Comparison of ENCODE assay signal across 16 cellular contexts in genomic region chr11:47243454-47243853, GRCh38. TPM values are rescaled to one million over a fixed set of nuclear protein-coding genes. Genes with fewer than 3 reads are reported as not detected.
A peak's percentile ranks its signal among the peaks of the same experiment; 100 is the strongest.
DNase-seq lines count a peak whose midpoint lies in the region; ATAC-seq, FAIRE-seq and TF ChIP-seq lines count a peak whose summit lies in the region.
"Had no signal": no experiment of that assay in that cellular context is flagged by ENCODE, and none has a peak within 500 bp of the region (broad histone marks: within the 10 kb centered on the region; RNA-seq: fewer than 3 reads in every experiment).

No MANE protein-coding gene starts in this region.

- WGBS in HepG2 (ENCODE audit: low lambda C conversion rate) = 30% methylated on average over 4 of the region's 4 CpGs
- WGBS in psoas muscle, 3 donors = 87 to 92% (median 92%) methylated on average over 4 of the region's 4 CpGs

- H2AFZ ChIP-seq in HepG2 (ENCODE audit: low read length) = no peak overlapping the region
- H2AFZ ChIP-seq: GM23338 had no signal

- peaks cover 0 to 28% (median 17%) of the 10 kb centered on the region in 4 donors for H3K4me1 Mint-ChIP-seq in CD4-positive, CD25-positive, alpha-beta regulatory T cell

- peaks cover 40% of the 10 kb centered on the region for H3K36me3 Mint-ChIP-seq in CD4-positive, CD25-positive, alpha-beta regulatory T cell

- H3K27ac ChIP-seq in CD4-positive, CD25-positive, alpha-beta regulatory T cell (ENCODE audit: insufficient read depth, low read length, poor library complexity, severe bottlenecking) = no peak overlapping the region
- H3K27ac ChIP-seq in HepG2 (ENCODE audit: extremely low read length, insufficient read depth, low read length) (no peak overlapping the region), psoas muscle (no peak overlapping the region)
- H3K27ac ChIP-seq: gastrocnemius medialis, KMS-11 had no signal

- no peaks in the 10 kb centered on the region for H3K27me3 ChIP-seq in CD4-positive, CD25-positive, alpha-beta regulatory T cell (ENCODE audit: control insufficient read depth, insufficient read depth, low read length)
- H3K27me3 ChIP-seq in HepG2 (ENCODE audit: control insufficient read depth in 1 of 2, insufficient read depth in 2 of 2, low read length in 2 of 2) (no peaks in the 10 kb centered on the region), psoas muscle (ENCODE audit: insufficient read depth in 3 of 3, low read length in 2 of 3) (no peaks in the 10 kb centered on the region)
- H3K27me3 ChIP-seq: BLaER1 treated with 17β-estradiol and CSF1 and Interleukin-3, amounts not matched to agents 10 nM and 100 nM; gastrocnemius medialis had no signal

- peaks cover 66% of the 10 kb centered on the region for H3K36me3 ChIP-seq in CD4-positive, CD25-positive, alpha-beta regulatory T cell (ENCODE audit: control insufficient read depth, insufficient read depth, low read length)
- H3K36me3 ChIP-seq in HepG2 (replicated peaks in 1 of 2; ENCODE audit: control insufficient read depth in 1 of 2, insufficient read depth in 2 of 2, low read length in 2 of 2) = peaks cover 19 to 44% of the 10 kb centered on the region in 2 experiments; a peak in 4 of 5 replicates
- H3K36me3 ChIP-seq in psoas muscle (ENCODE audit: insufficient read depth in 1 of 2, low read depth in 1 of 2) = peaks cover 10 to 92% of the 10 kb centered on the region in 2 donors

- H4K20me1 ChIP-seq in HepG2 (ENCODE audit: insufficient read depth, low read length) = no peaks in the 10 kb centered on the region

- peaks cover 0 to 1% (median 0%) of the 10 kb centered on the region in 7 donors for H3K9me3 Mint-ChIP-seq in CD4-positive, CD25-positive, alpha-beta regulatory T cell
- H3K9me3 Mint-ChIP-seq: GM23338, naive B cell had no signal

- CTCF ChIA-PET in HepG2 (lab: Yijun Ruan, JAX; ENCODE audit: low intra/inter-chr PET ratio, low total read pairs) = no interaction called here

- H3K27ac Mint-ChIP-seq in CD4-positive, CD25-positive, alpha-beta regulatory T cell = peak overlapping the region in 2 of 3 donors; percentile 41 to 65
- H3K27ac Mint-ChIP-seq: GM23338, naive B cell had no signal

- peaks cover 12% of the 10 kb centered on the region for H3K79me2 ChIP-seq in HepG2 (ENCODE audit: insufficient read depth, low read length)

- no peak for TF ChIP-seq RAD21 in HepG2 (CRISPR knock-in tag; IDR thresholded peaks at IDR 0.05)

- H3K4me1 ChIP-seq in CD4-positive, CD25-positive, alpha-beta regulatory T cell (ENCODE audit: control insufficient read depth, insufficient read depth, low read length, poor library complexity, severe bottlenecking) = peaks cover 12% of the 10 kb centered on the region
- H3K4me1 ChIP-seq in HepG2 (ENCODE audit: insufficient read depth, low read length) (peaks cover 40% of the 10 kb centered on the region), psoas muscle (peaks cover 9% of the 10 kb centered on the region)

- ATAC-seq in CD4-positive, CD25-positive, alpha-beta regulatory T cell (ENCODE audit: low read depth in 2 of 2) = no peak
- ATAC-seq in HepG2 = peak; percentile 55
- no peak for ATAC-seq in psoas muscle
- ATAC-seq: gastrocnemius medialis, GM23338, sciatic nerve had no signal

- POLR2A ChIA-PET in HepG2 (lab: Yijun Ruan, JAX) = interaction anchor here (0.7 to 2.8 kb wide), 6 partner anchors 12 to 59 kb away, joined by 3 to 8 read pairs (median 8); partner anchors contain the start of genes DDB2 and NR1H3

- H3K4me2 ChIP-seq in HepG2 (ENCODE audit: low read depth, low read length) = no peak overlapping the region
- H3K4me2 ChIP-seq: GM23338, KMS-11 had no signal

- no peaks in the 10 kb centered on the region for H3K9me3 ChIP-seq in CD4-positive, CD25-positive, alpha-beta regulatory T cell (ENCODE audit: control insufficient read depth in 2 of 2, low read length in 2 of 2)
- H3K9me3 ChIP-seq in HepG2 (ENCODE audit: low read length) (no peaks in the 10 kb centered on the region), psoas muscle (no peaks in the 10 kb centered on the region)
- H3K9me3 ChIP-seq: BLaER1 treated with 17β-estradiol and CSF1 and Interleukin-3, amounts not matched to agents 10 nM and 100 nM; gastrocnemius medialis had no signal

- TF ChIP-seq CTCF in HepG2 (CRISPR knock-in tag; IDR thresholded peaks at IDR 0.05) = no peak
- no peak for TF ChIP-seq CTCF in psoas muscle (IDR thresholded peaks at IDR 0.05)

- FAIRE-seq in HepG2 (lab: Jason Lieb, UNC) = no peak
- FAIRE-seq: astrocyte, islet of Langerhans had no signal

- TF ChIP-seq EP300 in HepG2 (IDR thresholded peaks at IDR 0.05; ENCODE audit: low read depth in 2 of 2, low read length in 2 of 2) (peak in 1 of 2 experiments; percentile 44; a peak in 1 of 4 replicates), HepG2 (CRISPR knock-in tag; IDR thresholded peaks at IDR 0.05; ENCODE audit: borderline replicate concordance) (no peak)

- intact Hi-C loops in HepG2 (cut with micrococcal nuclease; ENCODE audit: unreplicated experiment) (no loop called here), psoas muscle (cut with DNase I) (no loop called here)

- TF ChIP-seq POLR2A in HepG2 (IDR thresholded peaks at IDR 0.05; ENCODE audit: insufficient read depth in 1 of 2, low read depth in 2 of 2, low read length in 2 of 2) = no peak

- H3K4me3 Mint-ChIP-seq in CD4-positive, CD25-positive, alpha-beta regulatory T cell = peak overlapping the region in 1 of 4 donors; percentile 43
- H3K4me3 Mint-ChIP-seq: GM23338 had no signal

- DNase-seq in CD4-positive, CD25-positive, alpha-beta regulatory T cell = no peak
- DNase-seq in NCI-H2171 treated with DMSO at 0.1 percent for 48 hours (lab: John Stamatoyannopoulos, UW) = peak; percentile 91
- DNase-seq in HepG2 (ENCODE audit: low spot score) = peak; percentile 59
- DNase-seq in psoas muscle = no peak
- DNase-seq in epidermal melanocyte (ENCODE audit: insufficient read length, low spot score) = no peak
- no peak for DNase-seq in NOMO-1 treated with DMSO at 0.1 percent for 48 hours (lab: John Stamatoyannopoulos, UW; ENCODE audit: unreplicated experiment)
- DNase-seq: activated CD4-positive, CD25-positive, alpha-beta regulatory T cell; gastrocnemius medialis; naive B cell; NK-92 treated with Interleukin-12 subunit alpha and Interleukin-12 subunit beta, amount 100 ng/mL, for 24 hours had no signal

- H3K4me3 ChIP-seq in CD4-positive, CD25-positive, alpha-beta regulatory T cell (ENCODE audit: low read depth, low read length) = no peak overlapping the region
- H3K4me3 ChIP-seq in HepG2 (replicated peaks in 1 of 3; ENCODE audit: insufficient read depth in 1 of 3, low read depth in 2 of 3, low read length in 3 of 3) (no peak overlapping the region), psoas muscle (no peak overlapping the region)
- H3K4me3 ChIP-seq: BLaER1 treated with 17β-estradiol and CSF1 and Interleukin-3, amounts not matched to agents 10 nM and 100 nM; gastrocnemius medialis; GM23338 had no signal

- in situ Hi-C loops in HepG2 (cut with HindIII; ENCODE audit: extremely low pct_ligation_motif_present, low pct_unique_long_range_greater_than_20kb) = no loop called here

- no peaks in the 10 kb centered on the region for H3K27me3 Mint-ChIP-seq in CD4-positive, CD25-positive, alpha-beta regulatory T cell
- H3K27me3 Mint-ChIP-seq: naive B cell had no signal

- no TSS peak for BruUV-seq in HepG2 (replicated peaks; lab: Mats Ljungman, UMichigan)

- H3K9ac ChIP-seq in HepG2 (ENCODE audit: insufficient read depth, low read depth, low read length) = no peak overlapping the region
- H3K9ac ChIP-seq: KMS-11 had no signal

RNA-seq across cellular contexts. Expression of gene ACP2, which starts 5.2 kb away (rescaled TPM):
- total RNA-seq in CD4-positive, CD25-positive, alpha-beta regulatory T cell = 19.0 TPM
- polyA plus RNA-seq in CD4-positive, CD25-positive, alpha-beta regulatory T cell = 10 to 100 TPM; 16.3 to 27.7 (median 17.2) TPM
- total RNA-seq in HepG2 (2016; rRNA removed; fragmentation: Illumina TruSeq; extraction: Trizol) (7.8 and 20.2 TPM in 2 replicates), psoas muscle (10 to 100 TPM in 3 of 4 donors, 1 to 10 TPM in 1; 7.1 to 17.8 (median 15.3) TPM)
- 4.1 and 4.5 TPM in 2 replicates for total RNA-seq in HepG2 (2016; cell fraction: cytosol; rRNA removed; fragmentation: Illumina TruSeq; extraction: Trizol; ENCODE audit: low read depth)
- 6.4 and 19.4 TPM in 2 replicates for total RNA-seq in HepG2 (2016; cell fraction: insoluble cytoplasmic fraction; rRNA removed; fragmentation: Illumina TruSeq; extraction: Trizol)
- total RNA-seq in HepG2 (2016; cell fraction: membrane; rRNA removed; fragmentation: Illumina TruSeq; extraction: Trizol) = 7.4 and 7.6 TPM in 2 replicates
- 22.3 and 27.4 TPM in 2 replicates for total RNA-seq in HepG2 (2016; cell fraction: nucleus; rRNA removed; fragmentation: Illumina TruSeq; extraction: Trizol)
- polyA plus RNA-seq in HepG2 (2011; rRNA removed) (17.7 and 27.5 TPM in 2 replicates), psoas muscle (10 to 100 TPM; 13.1 to 19.0 (median 18.5) TPM)
- polyA plus RNA-seq in HepG2 (2011; cell fraction: cytosol; rRNA removed) = 11.6 and 12.5 TPM in 2 replicates
- polyA plus RNA-seq in HepG2 (2011; cell fraction: nucleus; rRNA removed) = 57.6 and 68.7 TPM in 2 replicates
- 14.7 and 15.9 TPM in 2 replicates for polyA plus RNA-seq in HepG2 (2012)
- 3.3 and 3.6 TPM in 2 replicates for polyA plus RNA-seq in HepG2 (2016; cell fraction: cytosol; fragmentation: Illumina TruSeq; extraction: Trizol; ENCODE audit: low read depth)
- 6.0 and 8.7 TPM in 2 replicates for polyA plus RNA-seq in HepG2 (2016; cell fraction: insoluble cytoplasmic fraction; fragmentation: Illumina TruSeq; extraction: Trizol; ENCODE audit: low read depth)
- polyA plus RNA-seq in HepG2 (2016; cell fraction: membrane; fragmentation: Illumina TruSeq; extraction: Trizol; ENCODE audit: low read depth) = 6.0 and 6.5 TPM in 2 replicates
- polyA plus RNA-seq in HepG2 (2016; cell fraction: nucleus; fragmentation: Illumina TruSeq; extraction: Trizol; ENCODE audit: insufficient read depth, low read depth) = 38.9 and 42.1 TPM in 2 replicates
- 55.8 and 92.1 TPM in 2 replicates for polyA minus RNA-seq in HepG2 (2011; rRNA and poly(A)+ RNA removed; ENCODE audit: low replicate concordance)
- 13.0 and 13.5 TPM in 2 replicates for polyA minus RNA-seq in HepG2 (2011; cell fraction: cytosol; rRNA and poly(A)+ RNA removed)
- 35.7 and 37.6 TPM in 2 replicates for polyA minus RNA-seq in HepG2 (2011; cell fraction: nucleus; rRNA and poly(A)+ RNA removed)

RNA-seq across cellular contexts. Expression of gene NR1H3, which starts 14.3 kb away (rescaled TPM):
- total RNA-seq in CD4-positive, CD25-positive, alpha-beta regulatory T cell = 5.7 TPM
- polyA plus RNA-seq in CD4-positive, CD25-positive, alpha-beta regulatory T cell = 10 to 100 TPM in 1 of 4 donors, 1 to 10 TPM in 3; 6.1 to 13.0 (median 9.3) TPM
- 36.5 and 41.8 TPM in 2 replicates for total RNA-seq in HepG2 (2016; rRNA removed; fragmentation: Illumina TruSeq; extraction: Trizol)
- 22.0 and 26.3 TPM in 2 replicates for total RNA-seq in HepG2 (2016; cell fraction: cytosol; rRNA removed; fragmentation: Illumina TruSeq; extraction: Trizol; ENCODE audit: low read depth)
- 41.4 and 43.5 TPM in 2 replicates for total RNA-seq in HepG2 (2016; cell fraction: insoluble cytoplasmic fraction; rRNA removed; fragmentation: Illumina TruSeq; extraction: Trizol)
- total RNA-seq in HepG2 (2016; cell fraction: membrane; rRNA removed; fragmentation: Illumina TruSeq; extraction: Trizol) = 46.0 and 47.2 TPM in 2 replicates
- total RNA-seq in HepG2 (2016; cell fraction: nucleus; rRNA removed; fragmentation: Illumina TruSeq; extraction: Trizol) = 30.2 and 30.9 TPM in 2 replicates
- 102 and 115 TPM in 2 replicates for polyA plus RNA-seq in HepG2 (2011; rRNA removed)
- polyA plus RNA-seq in HepG2 (2011; cell fraction: cytosol; rRNA removed) = 63.3 and 100 TPM in 2 replicates
- polyA plus RNA-seq in HepG2 (2011; cell fraction: nucleus; rRNA removed) = 260 and 267 TPM in 2 replicates
- 31.6 and 34.5 TPM in 2 replicates for polyA plus RNA-seq in HepG2 (2012)
- polyA plus RNA-seq in HepG2 (2016; cell fraction: cytosol; fragmentation: Illumina TruSeq; extraction: Trizol; ENCODE audit: low read depth) = 18.8 and 21.2 TPM in 2 replicates
- polyA plus RNA-seq in HepG2 (2016; cell fraction: insoluble cytoplasmic fraction; fragmentation: Illumina TruSeq; extraction: Trizol; ENCODE audit: low read depth) = 29.3 and 35.1 TPM in 2 replicates
- polyA plus RNA-seq in HepG2 (2016; cell fraction: membrane; fragmentation: Illumina TruSeq; extraction: Trizol; ENCODE audit: low read depth) = 29.5 and 32.4 TPM in 2 replicates
- polyA plus RNA-seq in HepG2 (2016; cell fraction: nucleus; fragmentation: Illumina TruSeq; extraction: Trizol; ENCODE audit: insufficient read depth, low read depth) = 72.4 and 72.5 TPM in 2 replicates
- 123 and 184 TPM in 2 replicates for polyA minus RNA-seq in HepG2 (2011; rRNA and poly(A)+ RNA removed; ENCODE audit: low replicate concordance)
- 21.1 and 25.4 TPM in 2 replicates for polyA minus RNA-seq in HepG2 (2011; cell fraction: cytosol; rRNA and poly(A)+ RNA removed)
- polyA minus RNA-seq in HepG2 (2011; cell fraction: nucleus; rRNA and poly(A)+ RNA removed) = 36.3 and 39.8 TPM in 2 replicates
- 10 to 100 TPM in 1 of 4 donors, 1 to 10 TPM in 3; 3.9 to 12.6 (median 5.2) TPM for total RNA-seq in psoas muscle
- polyA plus RNA-seq in psoas muscle = 1 to 10 TPM; 6.2 to 9.3 (median 7.6) TPM

RNA-seq across cellular contexts. Expression of gene MADD, which starts 26.5 kb away (rescaled TPM):
- total RNA-seq in CD4-positive, CD25-positive, alpha-beta regulatory T cell = 179 TPM
- 10 to 100 TPM; 17.8 to 29.2 (median 23.1) TPM for polyA plus RNA-seq in CD4-positive, CD25-positive, alpha-beta regulatory T cell
- total RNA-seq in HepG2 (2016; rRNA removed; fragmentation: Illumina TruSeq; extraction: Trizol) = 16.4 and 18.0 TPM in 2 replicates
- total RNA-seq in HepG2 (2016; cell fraction: cytosol; rRNA removed; fragmentation: Illumina TruSeq; extraction: Trizol; ENCODE audit: low read depth) = 3.6 and 4.8 TPM in 2 replicates
- 14.2 and 17.9 TPM in 2 replicates for total RNA-seq in HepG2 (2016; cell fraction: insoluble cytoplasmic fraction; rRNA removed; fragmentation: Illumina TruSeq; extraction: Trizol)
- 5.8 and 6.9 TPM in 2 replicates for total RNA-seq in HepG2 (2016; cell fraction: membrane; rRNA removed; fragmentation: Illumina TruSeq; extraction: Trizol)
- total RNA-seq in HepG2 (2016; cell fraction: nucleus; rRNA removed; fragmentation: Illumina TruSeq; extraction: Trizol) = 21.5 and 24.2 TPM in 2 replicates
- 29.2 and 30.1 TPM in 2 replicates for polyA plus RNA-seq in HepG2 (2011; rRNA removed)
- 18.0 and 18.1 TPM in 2 replicates for polyA plus RNA-seq in HepG2 (2011; cell fraction: cytosol; rRNA removed)
- 70.7 and 85.3 TPM in 2 replicates for polyA plus RNA-seq in HepG2 (2011; cell fraction: nucleus; rRNA removed)
- polyA plus RNA-seq in HepG2 (2012) = 18.8 and 27.6 TPM in 2 replicates
- polyA plus RNA-seq in HepG2 (2016; cell fraction: cytosol; fragmentation: Illumina TruSeq; extraction: Trizol; ENCODE audit: low read depth) = 0.83 and 0.84 TPM in 2 replicates
- 11.1 and 13.7 TPM in 2 replicates for polyA plus RNA-seq in HepG2 (2016; cell fraction: insoluble cytoplasmic fraction; fragmentation: Illumina TruSeq; extraction: Trizol; ENCODE audit: low read depth)
- polyA plus RNA-seq in HepG2 (2016; cell fraction: membrane; fragmentation: Illumina TruSeq; extraction: Trizol; ENCODE audit: low read depth) = 2.4 TPM in 2 replicates
- polyA plus RNA-seq in HepG2 (2016; cell fraction: nucleus; fragmentation: Illumina TruSeq; extraction: Trizol; ENCODE audit: insufficient read depth, low read depth) = 52.0 and 53.3 TPM in 2 replicates
- 124 and 272 TPM in 2 replicates for polyA minus RNA-seq in HepG2 (2011; rRNA and poly(A)+ RNA removed; ENCODE audit: low replicate concordance)
- polyA minus RNA-seq in HepG2 (2011; cell fraction: cytosol; rRNA and poly(A)+ RNA removed) = 14.4 and 19.1 TPM in 2 replicates
- polyA minus RNA-seq in HepG2 (2011; cell fraction: nucleus; rRNA and poly(A)+ RNA removed) = 40.8 and 44.3 TPM in 2 replicates
- total RNA-seq in psoas muscle = 10 to 100 TPM; 17.5 to 33.6 (median 25.6) TPM
- polyA plus RNA-seq in psoas muscle = 10 to 100 TPM; 11.5 to 32.0 (median 17.8) TPM

RNA-seq across cellular contexts. Expression of gene DDB2, which starts 28.7 kb away (rescaled TPM):
- 81.7 TPM for total RNA-seq in CD4-positive, CD25-positive, alpha-beta regulatory T cell
- 10 to 100 TPM; 55.3 to 93.9 (median 60.0) TPM for polyA plus RNA-seq in CD4-positive, CD25-positive, alpha-beta regulatory T cell
- total RNA-seq in HepG2 (2016; rRNA removed; fragmentation: Illumina TruSeq; extraction: Trizol) = 83.4 and 88.1 TPM in 2 replicates
- 42.2 and 43.5 TPM in 2 replicates for total RNA-seq in HepG2 (2016; cell fraction: cytosol; rRNA removed; fragmentation: Illumina TruSeq; extraction: Trizol; ENCODE audit: low read depth)
- total RNA-seq in HepG2 (2016; cell fraction: insoluble cytoplasmic fraction; rRNA removed; fragmentation: Illumina TruSeq; extraction: Trizol) = 83.5 and 97.1 TPM in 2 replicates
- 57.3 and 60.8 TPM in 2 replicates for total RNA-seq in HepG2 (2016; cell fraction: membrane; rRNA removed; fragmentation: Illumina TruSeq; extraction: Trizol)
- total RNA-seq in HepG2 (2016; cell fraction: nucleus; rRNA removed; fragmentation: Illumina TruSeq; extraction: Trizol) = 58.4 and 60.1 TPM in 2 replicates
- polyA plus RNA-seq in HepG2 (2011; rRNA removed) = 66.8 and 71.4 TPM in 2 replicates
- 52.8 and 58.0 TPM in 2 replicates for polyA plus RNA-seq in HepG2 (2011; cell fraction: cytosol; rRNA removed)
- polyA plus RNA-seq in HepG2 (2011; cell fraction: nucleus; rRNA removed) = 181 and 193 TPM in 2 replicates
- polyA plus RNA-seq in HepG2 (2012) = 46.8 and 59.0 TPM in 2 replicates
- 33.5 and 35.4 TPM in 2 replicates for polyA plus RNA-seq in HepG2 (2016; cell fraction: cytosol; fragmentation: Illumina TruSeq; extraction: Trizol; ENCODE audit: low read depth)
- 91.3 and 93.6 TPM in 2 replicates for polyA plus RNA-seq in HepG2 (2016; cell fraction: insoluble cytoplasmic fraction; fragmentation: Illumina TruSeq; extraction: Trizol; ENCODE audit: low read depth)
- polyA plus RNA-seq in HepG2 (2016; cell fraction: membrane; fragmentation: Illumina TruSeq; extraction: Trizol; ENCODE audit: low read depth) = 43.2 and 43.8 TPM in 2 replicates
- polyA plus RNA-seq in HepG2 (2016; cell fraction: nucleus; fragmentation: Illumina TruSeq; extraction: Trizol; ENCODE audit: insufficient read depth, low read depth) = 125 and 136 TPM in 2 replicates
- polyA minus RNA-seq in HepG2 (2011; rRNA and poly(A)+ RNA removed; ENCODE audit: low replicate concordance) = 62.5 and 94.9 TPM in 2 replicates
- 19.2 and 26.2 TPM in 2 replicates for polyA minus RNA-seq in HepG2 (2011; cell fraction: cytosol; rRNA and poly(A)+ RNA removed)
- 62.4 and 65.9 TPM in 2 replicates for polyA minus RNA-seq in HepG2 (2011; cell fraction: nucleus; rRNA and poly(A)+ RNA removed)
- total RNA-seq in psoas muscle = 1 to 10 TPM; 5.1 to 9.3 (median 6.9) TPM
- polyA plus RNA-seq in psoas muscle = 10 to 100 TPM in 1 of 3 donors, 1 to 10 TPM in 2; 3.8 to 11.5 (median 4.3) TPM

RNA-seq across cellular contexts. Expression of gene PACSIN3, which starts 57.2 kb away (rescaled TPM):
- not detected for total RNA-seq in CD4-positive, CD25-positive, alpha-beta regulatory T cell
- under 1 TPM in 1 of 4 donors, not detected in 3; 0.85 TPM for polyA plus RNA-seq in CD4-positive, CD25-positive, alpha-beta regulatory T cell
- total RNA-seq in HepG2 (2016; rRNA removed; fragmentation: Illumina TruSeq; extraction: Trizol) (86.4 and 93.3 TPM in 2 replicates), psoas muscle (100 to 1,000 TPM; 210 to 430 (median 348) TPM)
- total RNA-seq in HepG2 (2016; cell fraction: cytosol; rRNA removed; fragmentation: Illumina TruSeq; extraction: Trizol; ENCODE audit: low read depth) = 23.5 and 25.6 TPM in 2 replicates
- 85.9 and 101 TPM in 2 replicates for total RNA-seq in HepG2 (2016; cell fraction: insoluble cytoplasmic fraction; rRNA removed; fragmentation: Illumina TruSeq; extraction: Trizol)
- total RNA-seq in HepG2 (2016; cell fraction: membrane; rRNA removed; fragmentation: Illumina TruSeq; extraction: Trizol) = 44.9 and 52.0 TPM in 2 replicates
- total RNA-seq in HepG2 (2016; cell fraction: nucleus; rRNA removed; fragmentation: Illumina TruSeq; extraction: Trizol) = 48.3 and 58.6 TPM in 2 replicates
- polyA plus RNA-seq in HepG2 (2011; rRNA removed) (47.9 and 56.8 TPM in 2 replicates), psoas muscle (100 to 1,000 TPM in 2 of 3 donors, 10 to 100 TPM in 1; 90.4 to 303 (median 167) TPM)
- 46.8 and 58.3 TPM in 2 replicates for polyA plus RNA-seq in HepG2 (2011; cell fraction: cytosol; rRNA removed)
- 69.7 and 70.5 TPM in 2 replicates for polyA plus RNA-seq in HepG2 (2011; cell fraction: nucleus; rRNA removed)
- 37.6 and 45.0 TPM in 2 replicates for polyA plus RNA-seq in HepG2 (2012)
- 19.9 and 22.2 TPM in 2 replicates for polyA plus RNA-seq in HepG2 (2016; cell fraction: cytosol; fragmentation: Illumina TruSeq; extraction: Trizol; ENCODE audit: low read depth)
- polyA plus RNA-seq in HepG2 (2016; cell fraction: insoluble cytoplasmic fraction; fragmentation: Illumina TruSeq; extraction: Trizol; ENCODE audit: low read depth) = 75.8 and 91.5 TPM in 2 replicates
- polyA plus RNA-seq in HepG2 (2016; cell fraction: membrane; fragmentation: Illumina TruSeq; extraction: Trizol; ENCODE audit: low read depth) = 36.6 and 40.8 TPM in 2 replicates
- 92.3 and 96.2 TPM in 2 replicates for polyA plus RNA-seq in HepG2 (2016; cell fraction: nucleus; fragmentation: Illumina TruSeq; extraction: Trizol; ENCODE audit: insufficient read depth, low read depth)
- polyA minus RNA-seq in HepG2 (2011; rRNA and poly(A)+ RNA removed; ENCODE audit: low replicate concordance) = 46.1 and 86.9 TPM in 2 replicates
- polyA minus RNA-seq in HepG2 (2011; cell fraction: cytosol; rRNA and poly(A)+ RNA removed) = 31.6 and 35.2 TPM in 2 replicates
- 26.5 and 27.4 TPM in 2 replicates for polyA minus RNA-seq in HepG2 (2011; cell fraction: nucleus; rRNA and poly(A)+ RNA removed)

Comparison
In these comparisons a context has a peak if more than half of its experiments do, and no peak if none do; other contexts are left out.
1. DNase-seq: peak in NCI-H2171 treated with DMSO at 0.1 percent for 48 hours (single experiment) and HepG2 (single experiment); none in CD4-positive, CD25-positive, alpha-beta regulatory T cell (0 of 3), psoas muscle (0 of 2), epidermal melanocyte (single experiment) and NOMO-1 treated with DMSO at 0.1 percent for 48 hours (single experiment).